8 cellular contexts compared by ENCODE assay signal in the genomic region with DNA sequence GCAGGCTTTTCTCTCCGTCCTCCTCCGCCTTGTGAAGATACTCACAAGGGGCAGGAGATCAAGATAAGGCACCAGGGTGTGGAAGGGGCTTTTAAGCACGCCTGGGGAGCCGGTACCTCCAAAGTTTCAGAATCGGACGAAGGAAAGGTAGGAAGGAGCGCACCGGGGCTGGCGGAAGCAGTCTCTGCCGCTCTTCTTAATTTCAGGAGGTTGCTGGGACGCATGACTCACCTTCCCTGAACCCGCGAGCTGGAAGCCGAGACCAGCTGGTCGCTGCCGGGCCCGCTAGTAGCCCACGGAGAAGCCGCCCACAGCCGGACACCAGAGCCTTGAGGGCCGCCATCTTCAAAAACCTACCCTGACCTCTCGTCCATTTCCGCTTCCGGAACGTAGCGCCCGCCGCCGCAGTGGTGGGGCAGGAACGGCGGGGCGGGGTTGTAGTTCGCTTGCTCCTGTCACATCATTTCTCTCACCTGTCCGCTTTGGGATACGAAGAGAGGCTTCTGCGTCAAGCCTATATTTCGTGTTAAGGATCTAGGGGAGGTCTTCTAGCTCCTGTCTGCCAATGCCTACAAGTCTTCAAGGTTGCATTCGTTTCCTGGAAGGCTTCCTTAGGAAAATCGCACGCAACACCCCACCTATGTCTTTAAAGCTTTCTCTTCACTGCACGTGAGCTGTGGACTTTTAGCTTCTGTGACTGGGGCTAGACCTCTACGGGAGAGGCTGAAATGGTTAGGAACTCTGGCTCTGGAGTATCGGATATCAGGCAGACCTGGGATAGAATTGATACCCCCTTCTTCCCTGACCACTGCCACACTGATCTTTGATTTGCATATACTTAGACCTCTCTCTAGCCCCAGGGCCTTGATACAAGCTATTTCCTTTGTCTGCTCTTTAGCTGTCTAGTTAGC. TPM values are rescaled to one million over a fixed set of nuclear protein-coding genes. Genes with fewer than 3 reads are reported as not detected.
A peak's percentile ranks its signal among the peaks of the same experiment; 100 is the strongest.
DNase-seq lines count a peak whose midpoint lies in the region; ATAC-seq and TF ChIP-seq lines count a peak whose summit lies in the region.

TSS of gene MRPS18A (minus strand) at position 355 of the 911 bp plus-strand sequence. CDS start at position 343, 12 bp downstream.

- no peaks in the 10 kb centered on the region for H3K27me3 Mint-ChIP-seq in activated CD4-positive, alpha-beta memory T cell treated with anti-CD3 and anti-CD28 coated beads, Interleukin-2, amount 10 ng/mL, durations not matched to agents 7 days and 5 days

- peaks cover 40% of the 10 kb centered on the region for H3K4me1 Mint-ChIP-seq in activated CD4-positive, alpha-beta memory T cell treated with anti-CD3 and anti-CD28 coated beads, Interleukin-2, amount 10 ng/mL, durations not matched to agents 7 days and 5 days

- H3K9me3 Mint-ChIP-seq in activated CD4-positive, alpha-beta memory T cell treated with anti-CD3 and anti-CD28 coated beads, Interleukin-2, amount 10 ng/mL, durations not matched to agents 7 days and 5 days: no peaks in the 10 kb centered on the region

- CTCF ChIA-PET in activated CD4-positive, alpha-beta memory T cell treated with anti-CD3 and anti-CD28 coated beads, Interleukin-2, amount 10 ng/mL, durations not matched to agents 7 days and 5 days (lab: Charles Lee): interaction anchor here (0.7 to 4.5 kb wide), 8 partner anchors 18 to 391 kb away, joined by 3 to 22 read pairs (median 8); partner anchors contain the start of genes GTPBP2 and VEGFA

- H3K36me3 Mint-ChIP-seq in activated CD4-positive, alpha-beta memory T cell treated with anti-CD3 and anti-CD28 coated beads, Interleukin-2, amount 10 ng/mL, durations not matched to agents 7 days and 5 days (ENCODE audit: low read depth): peaks cover 16% of the 10 kb centered on the region

- POLR2A ChIA-PET in activated CD4-positive, alpha-beta memory T cell treated with anti-CD3 and anti-CD28 coated beads, Interleukin-2, amount 10 ng/mL, durations not matched to agents 7 days and 5 days (lab: Charles Lee): interaction anchor here (0.7 to 5.1 kb wide), 8 partner anchors 13 to 82 kb away, joined by 3 to 23 read pairs (median 4); partner anchors contain the start of genes GTPBP2, MAD2L1BP and VEGFA

- H3K9me3 ChIP-seq in lower lobe of right lung: no peaks in the 10 kb centered on the region

- H3K4me3 ChIP-seq in lower lobe of right lung: peak within 1 kb of the TSS; percentile 96

- peak within 1 kb of the TSS; percentile 71 for H3K27ac ChIP-seq in lower lobe of right lung

- peak within 1 kb of the TSS; percentile 81 for H3K4me3 Mint-ChIP-seq in activated CD4-positive, alpha-beta memory T cell treated with anti-CD3 and anti-CD28 coated beads, Interleukin-2, amount 10 ng/mL, durations not matched to agents 7 days and 5 days

- H3K27me3 ChIP-seq in lower lobe of right lung (ENCODE audit: low read depth): no peaks in the 10 kb centered on the region

- ATAC-seq in HG03457 (IDR thresholded peaks at IDR 0.05; ENCODE audit: unreplicated experiment) (peak; percentile 67), lower lobe of right lung (peak; percentile 95 to 98)

- intact Hi-C loops in lower lobe of right lung (cut with DNase I): no loop called here

- no peaks in the 10 kb centered on the region for H3K36me3 ChIP-seq in lower lobe of right lung

- H3K4me1 ChIP-seq in lower lobe of right lung: peaks cover 40% of the 10 kb centered on the region

- TF ChIP-seq CTCF in lower lobe of right lung (IDR thresholded peaks at IDR 0.05): no peak

- peak in 12 of 14 donors; percentile 50 to 89 (median 68) for DNase-seq in C1 segment of cervical spinal cord (lab: John Stamatoyannopoulos, UW)
- DNase-seq in GM19240 (ENCODE audit: insufficient read length, low spot score): peak; percentile 87
- peak; percentile 36 for DNase-seq in NCI-H82 treated with DMSO at 0.1 percent for 48 hours (lab: John Stamatoyannopoulos, UW; ENCODE audit: unreplicated experiment)
- DNase-seq in activated CD4-positive, alpha-beta memory T cell treated with anti-CD3 and anti-CD28 coated beads, Interleukin-2, amount 10 ng/mL, durations not matched to agents 7 days and 5 days: peak; percentile 88
- DNase-seq in ecto neural progenitor cell (ENCODE audit: low spot score): peak; percentile 83
- peak; percentile 90 for DNase-seq in lower lobe of right lung
- peak; percentile 64 to 82 (median 65) for DNase-seq in stimulated activated CD4-positive, alpha-beta T cell treated with anti-CD3 and anti-CD28 coated beads, TNF-alpha, amount 100 ng/mL, for 24 hours (ENCODE audit: low read depth in 3 of 3)

- peak within 1 kb of the TSS; percentile 80 for H3K27ac Mint-ChIP-seq in activated CD4-positive, alpha-beta memory T cell treated with anti-CD3 and anti-CD28 coated beads, Interleukin-2, amount 10 ng/mL, durations not matched to agents 7 days and 5 days

RNA-seq across cellular contexts. Expression of gene MRPS18A, which starts in this region (rescaled TPM):
- 10 to 100 TPM; 38.5 to 40.5 TPM for total RNA-seq in activated CD4-positive, alpha-beta memory T cell treated with anti-CD3 and anti-CD28 coated beads, Interleukin-2, amount 10 ng/mL, durations not matched to agents 7 days and 5 days
- total RNA-seq in lower lobe of right lung: 30.2 TPM

Comparison
In these comparisons a context has a peak if more than half of its experiments do, and no peak if none do; other contexts are left out.
1. Peak in every context shown above with its lines: DNase-seq, ATAC-seq, H3K4me3 ChIP-seq and H3K27ac ChIP-seq.
2. DNase-seq: peak in every context shown above with its lines; median percentile 90 in lower lobe of right lung; 88 in activated CD4-positive, alpha-beta memory T cell treated with anti-CD3 and anti-CD28 coated beads, Interleukin-2, amount 10 ng/mL, durations not matched to agents 7 days and 5 days; 87 in GM19240; 83 in ecto neural progenitor cell; 68 in C1 segment of cervical spinal cord; 65 in stimulated activated CD4-positive, alpha-beta T cell treated with anti-CD3 and anti-CD28 coated beads, TNF-alpha, amount 100 ng/mL, for 24 hours; 36 in NCI-H82 treated with DMSO at 0.1 percent for 48 hours.